15 cellular contexts compared by ENCODE assay signal in genomic region chrX:12383196-12383595, GRCh38.
DNase-seq lines count a peak whose midpoint lies in the region; ATAC-seq and TF ChIP-seq lines count a peak whose summit lies in the region.
"Had no signal": no experiment of that assay in that cellular context is flagged by ENCODE, and none has a peak within 500 bp of the region (broad histone marks: within the 10 kb centered on the region; RNA-seq: fewer than 3 reads in every experiment).

No MANE protein-coding gene starts in this region.

- WGBS in heart right ventricle, 2 donors: 48 to 55% methylated on average over 2 of the region's 2 CpGs

- no TSS peak for BruUV-seq in Panc1 (replicated peaks; lab: Mats Ljungman, UMichigan)

- no peaks in the 10 kb centered on the region for H3F3A ChIP-seq in MM.1S (ENCODE audit: insufficient read depth, low read length)

- peak; percentile 31 for TF ChIP-seq CTCF in cardiac muscle cell (IDR thresholded peaks at IDR 0.05; ENCODE audit: low read depth, low read length)
- peak in 2 of 9 donors; percentile 7 to 26 for TF ChIP-seq CTCF in heart right ventricle (IDR thresholded peaks at IDR 0.05)
- TF ChIP-seq CTCF in Panc1 (IDR thresholded peaks at IDR 0.05): peak; percentile 27; the same call in 1 of the 2 replicates
- peak; percentile 19 to 33 for TF ChIP-seq CTCF in fibroblast of lung (conservative IDR thresholded peaks at IDR 0.05 in 1 of 2, IDR thresholded peaks at IDR 0.05 in 1 of 2; ENCODE audit: low read depth in 1 of 2, low read length in 2 of 2)
- TF ChIP-seq CTCF in MM.1S (IDR thresholded peaks at IDR 0.05; ENCODE audit: low read length): no peak

- no peak overlapping the region for H3K9ac ChIP-seq in fibroblast of lung (ENCODE audit: insufficient read depth, low read length)
- no peak overlapping the region for H3K9ac ChIP-seq in MM.1S (ENCODE audit: low read length)
- H3K9ac ChIP-seq: KMS-11 had no signal

- no peaks in the 10 kb centered on the region for H3K9me3 ChIP-seq in cardiac muscle cell (ENCODE audit: low read depth)
- H3K9me3 ChIP-seq in heart right ventricle: no peaks in the 10 kb centered on the region
- H3K9me3 ChIP-seq in Panc1 (ENCODE audit: control insufficient read depth, insufficient read depth, low read depth, low read length): no peaks in the 10 kb centered on the region
- H3K9me3 ChIP-seq in fibroblast of lung (ENCODE audit: control insufficient read depth, insufficient read depth, low read depth, low read length): no peaks in the 10 kb centered on the region
- H3K9me3 ChIP-seq in MM.1S (replicated peaks; ENCODE audit: insufficient read depth, low read length): no peaks in the 10 kb centered on the region
- H3K9me3 ChIP-seq: mucosa of descending colon, psoas muscle had no signal

- H3K27ac ChIP-seq in cardiac muscle cell (no peak overlapping the region), heart right ventricle (no peak overlapping the region), Panc1 (ENCODE audit: low read length) (no peak overlapping the region), fibroblast of lung (ENCODE audit: insufficient read depth, low read length) (no peak overlapping the region), MM.1S (ENCODE audit: low read length) (no peak overlapping the region)
- H3K27ac ChIP-seq: KMS-11, psoas muscle had no signal

- intact Hi-C loops in heart right ventricle (cut with DNase I) (no loop called here), Panc1 (cut with micrococcal nuclease; ENCODE audit: unreplicated experiment) (no loop called here)

- no peak overlapping the region for H2AFZ ChIP-seq in fibroblast of lung (ENCODE audit: low read length)
- H2AFZ ChIP-seq in MM.1S (ENCODE audit: low read length): no peak overlapping the region

- POLR2A ChIA-PET in Panc1 (lab: Charles Lee): no interaction called here

- H3K4me1 ChIP-seq in cardiac muscle cell (ENCODE audit: low read depth) (no peaks in the 10 kb centered on the region), heart right ventricle (no peaks in the 10 kb centered on the region), Panc1 (ENCODE audit: control insufficient read depth, insufficient read depth, low read length) (no peaks in the 10 kb centered on the region), fibroblast of lung (ENCODE audit: control insufficient read depth, extremely low read depth, insufficient read depth, low read length) (no peaks in the 10 kb centered on the region), MM.1S (ENCODE audit: low read length) (no peaks in the 10 kb centered on the region)
- H3K4me1 ChIP-seq: psoas muscle had no signal

- H3K36me3 ChIP-seq in cardiac muscle cell (no peaks in the 10 kb centered on the region), heart right ventricle (no peaks in the 10 kb centered on the region), Panc1 (ENCODE audit: control insufficient read depth, insufficient read depth, low read length) (no peaks in the 10 kb centered on the region), fibroblast of lung (ENCODE audit: control insufficient read depth, insufficient read depth, low read length) (no peaks in the 10 kb centered on the region), MM.1S (replicated peaks; ENCODE audit: insufficient read depth, low read length) (no peaks in the 10 kb centered on the region)

- ATAC-seq in heart right ventricle (no peak), Panc1 (no peak), GM21381 (IDR thresholded peaks at IDR 0.05; ENCODE audit: unreplicated experiment) (no peak), GM21360 (IDR thresholded peaks at IDR 0.05; ENCODE audit: unreplicated experiment) (no peak)
- ATAC-seq: mucosa of descending colon, psoas muscle had no signal

- in situ Hi-C loops in Panc1 (cut with HindIII; ENCODE audit: low pct_unique_long_range_greater_than_20kb, low sequenced_read_pairs): no loop called here

- no peaks in the 10 kb centered on the region for H3K27me3 ChIP-seq in cardiac muscle cell
- H3K27me3 ChIP-seq in heart right ventricle: peaks cover 0 to 14% (median 0%) of the 10 kb centered on the region in 7 donors
- H3K27me3 ChIP-seq in Panc1 (ENCODE audit: control insufficient read depth, insufficient read depth, low read length): no peaks in the 10 kb centered on the region
- H3K27me3 ChIP-seq in fibroblast of lung (ENCODE audit: control insufficient read depth, insufficient read depth, low read length): no peaks in the 10 kb centered on the region
- no peaks in the 10 kb centered on the region for H3K27me3 ChIP-seq in MM.1S (replicated peaks; ENCODE audit: insufficient read depth, low read length)

- no peak overlapping the region for H3K4me3 ChIP-seq in cardiac muscle cell
- no peak overlapping the region for H3K4me3 ChIP-seq in heart right ventricle
- no peak overlapping the region for H3K4me3 ChIP-seq in Panc1 (ENCODE audit: low read depth in 2 of 2, low read length in 2 of 2)
- no peak overlapping the region for H3K4me3 ChIP-seq in fibroblast of lung (replicated peaks in 1 of 4; ENCODE audit: control extremely low read depth in 1 of 4, insufficient read depth in 1 of 4, low read depth in 3 of 4, low read length in 4 of 4)
- no peak overlapping the region for H3K4me3 ChIP-seq in MM.1S (ENCODE audit: low read length)
- H3K4me3 ChIP-seq: mucosa of descending colon, psoas muscle had no signal

- no peaks in the 10 kb centered on the region for H3K9me2 ChIP-seq in MM.1S (replicated peaks; ENCODE audit: insufficient read depth, low read length)

- CTCF ChIA-PET in Panc1 (lab: Charles Lee): no interaction called here

- no peak overlapping the region for H3K4me2 ChIP-seq in fibroblast of lung (ENCODE audit: extremely low read depth, insufficient read depth, low read length)
- H3K4me2 ChIP-seq in MM.1S (ENCODE audit: low read depth, low read length): no peak overlapping the region
- H3K4me2 ChIP-seq: KMS-11 had no signal

- H3K79me2 ChIP-seq in fibroblast of lung (ENCODE audit: control insufficient read depth, insufficient read depth, low read length) (no peaks in the 10 kb centered on the region), MM.1S (ENCODE audit: low read length) (no peaks in the 10 kb centered on the region)

- DNase-seq in cardiac muscle cell (ENCODE audit: low read depth in 1 of 2, low spot score in 1 of 2) (no peak), heart right ventricle (no peak), Panc1 (ENCODE audit: low read depth, low spot score) (no peak), fibroblast of lung (ENCODE audit: low read depth in 2 of 2) (no peak), mucosa of gallbladder (ENCODE audit: low spot score) (no peak), MM.1S (no peak)
- DNase-seq: ACHN; activated T-cell treated with anti-CD3 and anti-CD28 coated beads, Interleukin-2, amount 50 U/mL, for 1 hour; mucosa of descending colon; NCI-H1930; psoas muscle; trophoblast cell had no signal

- H4K20me1 ChIP-seq in fibroblast of lung (ENCODE audit: control insufficient read depth, extremely low read depth, insufficient read depth, low read length) (no peaks in the 10 kb centered on the region), MM.1S (ENCODE audit: insufficient read depth, low read length) (no peaks in the 10 kb centered on the region)
